In genomic region chr5:157785781-157786180, GRCh38 we compare ENCODE assay signal across 27 cellular contexts.
"Had no signal": no experiment of that assay in that cellular context is flagged by ENCODE, and none has a peak within 500 bp of the region (broad histone marks: within the 10 kb centered on the region; RNA-seq: fewer than 3 reads in every experiment).

No MANE protein-coding gene starts in this region.

- H3K27me3 ChIP-seq: ascending aorta, Peyer's patch, SJCRH30 had no signal

- H3K4me1 Mint-ChIP-seq: activated naive CD8-positive, alpha-beta T cell treated with anti-CD3 and anti-CD28 coated beads, Interleukin-2, amount 50 U/mL, for 24 hours; central memory CD8-positive, alpha-beta T cell had no signal

- H3K4me3 Mint-ChIP-seq: activated CD8-positive, alpha-beta T cell treated with anti-CD3 and anti-CD28 coated beads for 36 hours; activated naive CD8-positive, alpha-beta T cell treated with anti-CD3 and anti-CD28 coated beads, Interleukin-2, amount 50 U/mL, for 24 hours; activated T-cell treated with anti-CD3 and anti-CD28 coated beads, Interleukin-2, amount 50 U/mL, for 24 hours; activated T-helper 1 cell treated with anti-CD3 and anti-CD28 coated beads, Interleukin-12 subunit alpha, Interleukin-12 subunit beta, Interleukin-2, Interleukin-4 antibody, amounts not matched to agents 30 ng/mL and 10 ng/mL and 1 ng/mL, durations not matched to agents 14 hours and 24 hours and 36 hours; brain; central memory CD8-positive, alpha-beta T cell had no signal

- H3K27me3 Mint-ChIP-seq: activated CD8-positive, alpha-beta T cell treated with anti-CD3 and anti-CD28 coated beads for 36 hours; activated naive CD8-positive, alpha-beta T cell treated with anti-CD3 and anti-CD28 coated beads, Interleukin-2, amount 50 U/mL, for 24 hours; activated T-cell treated with anti-CD3 and anti-CD28 coated beads, Interleukin-2, amount 50 U/mL, for 24 hours; brain; central memory CD8-positive, alpha-beta T cell had no signal

- ATAC-seq: activated CD8-positive, alpha-beta T cell treated with anti-CD3 and anti-CD28 coated beads for 36 hours; activated naive CD4-positive, alpha-beta T cell treated with anti-CD3 and anti-CD28 coated beads, Interleukin-2, amount 50 U/mL, for 72 hours; activated naive CD8-positive, alpha-beta T cell treated with anti-CD3 and anti-CD28 coated beads, Interleukin-2, amount 50 U/mL, for 24 hours had no signal

- H3K27ac ChIP-seq: ascending aorta, Peyer's patch, RWPE1, SJCRH30 had no signal

- H3K27ac Mint-ChIP-seq: activated CD8-positive, alpha-beta T cell treated with anti-CD3 and anti-CD28 coated beads for 36 hours; activated naive CD4-positive, alpha-beta T cell treated with anti-CD3 and anti-CD28 coated beads, Interleukin-2, amount 50 U/mL, for 72 hours; activated naive CD8-positive, alpha-beta T cell treated with anti-CD3 and anti-CD28 coated beads, Interleukin-2, amount 50 U/mL, for 24 hours; activated T-cell treated with anti-CD3 and anti-CD28 coated beads, Interleukin-2, amount 50 U/mL, for 24 hours; activated T-helper 1 cell treated with anti-CD3 and anti-CD28 coated beads, Interleukin-12 subunit alpha, Interleukin-12 subunit beta, Interleukin-2, Interleukin-4 antibody, amounts not matched to agents 30 ng/mL and 10 ng/mL and 1 ng/mL, durations not matched to agents 14 hours and 24 hours and 36 hours; brain had no signal

- H3K4me3 ChIP-seq: ascending aorta, Peyer's patch, SJCRH30 had no signal

- H3K4me1 ChIP-seq: ascending aorta, Peyer's patch, SJCRH30 had no signal

- DNase-seq: activated CD4-positive, alpha-beta T cell treated with anti-CD3 and anti-CD28 coated beads, Interleukin-2, amount 50 U/mL, for 1 hour; activated CD4-positive, CD25-positive, alpha-beta regulatory T cell; activated CD8-positive, alpha-beta memory T cell treated with anti-CD3 and anti-CD28 coated beads, Interleukin-2, amount 50 U/mL, for 48 hours; activated CD8-positive, alpha-beta T cell treated with anti-CD3 and anti-CD28 coated beads for 36 hours; activated effector memory CD4-positive, alpha-beta T cell treated with Interleukin-2 at 50 U/mL for 16 hours; activated naive CD4-positive, alpha-beta T cell treated with Interleukin-2 at 50 U/mL for 16 hours; activated naive CD8-positive, alpha-beta T cell treated with anti-CD3 and anti-CD28 coated beads, Interleukin-2, amount 50 U/mL, for 24 hours; activated T-cell treated with anti-CD3 and anti-CD28 coated beads, Interleukin-2, amount 50 U/mL, for 24 hours; amniotic stem cell; Kasumi-1; KBM-7; NCI-H1048; NCI-H2029; NCI-H2107; NCI-H510A treated with DMSO at 0.1 percent for 48 hours; NCI-H69; Peyer's patch; Right ventricle myocardium superior; SJCRH30; SK-N-SH; T-helper 1 cell had no signal

- H3K9me3 Mint-ChIP-seq: activated CD8-positive, alpha-beta T cell treated with anti-CD3 and anti-CD28 coated beads for 36 hours; activated naive CD4-positive, alpha-beta T cell treated with anti-CD3 and anti-CD28 coated beads, Interleukin-2, amount 50 U/mL, for 72 hours; activated naive CD8-positive, alpha-beta T cell treated with anti-CD3 and anti-CD28 coated beads, Interleukin-2, amount 50 U/mL, for 24 hours; activated T-cell treated with anti-CD3 and anti-CD28 coated beads, Interleukin-2, amount 50 U/mL, for 24 hours; activated T-helper 1 cell treated with anti-CD3 and anti-CD28 coated beads, Interleukin-12 subunit alpha, Interleukin-12 subunit beta, Interleukin-2, Interleukin-4 antibody, amounts not matched to agents 30 ng/mL and 10 ng/mL and 1 ng/mL, durations not matched to agents 14 hours and 24 hours and 36 hours; brain; central memory CD8-positive, alpha-beta T cell had no signal

- H3K9me3 ChIP-seq: ascending aorta, Peyer's patch, SJCRH30, SK-N-SH had no signal
